Comparison of ENCODE assay signal across 2 cellular contexts in genomic region chr2:120474486-120474885, GRCh38.
TF ChIP-seq lines count a peak whose summit lies in the region.

No MANE protein-coding gene starts in this region.

TF ChIP-seq in liver, 16 proteins besides CTCF, POLR2A, EP300 and RAD21 (continued from another document):
- TF ChIP-seq, protein P1, sequence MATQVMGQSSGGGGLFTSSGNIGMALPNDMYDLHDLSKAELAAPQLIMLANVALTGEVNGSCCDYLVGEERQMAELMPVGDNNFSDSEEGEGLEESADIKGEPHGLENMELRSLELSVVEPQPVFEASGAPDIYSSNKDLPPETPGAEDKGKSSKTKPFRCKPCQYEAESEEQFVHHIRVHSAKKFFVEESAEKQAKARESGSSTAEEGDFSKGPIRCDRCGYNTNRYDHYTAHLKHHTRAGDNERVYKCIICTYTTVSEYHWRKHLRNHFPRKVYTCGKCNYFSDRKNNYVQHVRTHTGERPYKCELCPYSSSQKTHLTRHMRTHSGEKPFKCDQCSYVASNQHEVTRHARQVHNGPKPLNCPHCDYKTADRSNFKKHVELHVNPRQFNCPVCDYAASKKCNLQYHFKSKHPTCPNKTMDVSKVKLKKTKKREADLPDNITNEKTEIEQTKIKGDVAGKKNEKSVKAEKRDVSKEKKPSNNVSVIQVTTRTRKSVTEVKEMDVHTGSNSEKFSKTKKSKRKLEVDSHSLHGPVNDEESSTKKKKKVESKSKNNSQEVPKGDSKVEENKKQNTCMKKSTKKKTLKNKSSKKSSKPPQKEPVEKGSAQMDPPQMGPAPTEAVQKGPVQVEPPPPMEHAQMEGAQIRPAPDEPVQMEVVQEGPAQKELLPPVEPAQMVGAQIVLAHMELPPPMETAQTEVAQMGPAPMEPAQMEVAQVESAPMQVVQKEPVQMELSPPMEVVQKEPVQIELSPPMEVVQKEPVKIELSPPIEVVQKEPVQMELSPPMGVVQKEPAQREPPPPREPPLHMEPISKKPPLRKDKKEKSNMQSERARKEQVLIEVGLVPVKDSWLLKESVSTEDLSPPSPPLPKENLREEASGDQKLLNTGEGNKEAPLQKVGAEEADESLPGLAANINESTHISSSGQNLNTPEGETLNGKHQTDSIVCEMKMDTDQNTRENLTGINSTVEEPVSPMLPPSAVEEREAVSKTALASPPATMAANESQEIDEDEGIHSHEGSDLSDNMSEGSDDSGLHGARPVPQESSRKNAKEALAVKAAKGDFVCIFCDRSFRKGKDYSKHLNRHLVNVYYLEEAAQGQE (IDR thresholded peaks at IDR 0.05): no peak
- TF ChIP-seq, protein P2, sequence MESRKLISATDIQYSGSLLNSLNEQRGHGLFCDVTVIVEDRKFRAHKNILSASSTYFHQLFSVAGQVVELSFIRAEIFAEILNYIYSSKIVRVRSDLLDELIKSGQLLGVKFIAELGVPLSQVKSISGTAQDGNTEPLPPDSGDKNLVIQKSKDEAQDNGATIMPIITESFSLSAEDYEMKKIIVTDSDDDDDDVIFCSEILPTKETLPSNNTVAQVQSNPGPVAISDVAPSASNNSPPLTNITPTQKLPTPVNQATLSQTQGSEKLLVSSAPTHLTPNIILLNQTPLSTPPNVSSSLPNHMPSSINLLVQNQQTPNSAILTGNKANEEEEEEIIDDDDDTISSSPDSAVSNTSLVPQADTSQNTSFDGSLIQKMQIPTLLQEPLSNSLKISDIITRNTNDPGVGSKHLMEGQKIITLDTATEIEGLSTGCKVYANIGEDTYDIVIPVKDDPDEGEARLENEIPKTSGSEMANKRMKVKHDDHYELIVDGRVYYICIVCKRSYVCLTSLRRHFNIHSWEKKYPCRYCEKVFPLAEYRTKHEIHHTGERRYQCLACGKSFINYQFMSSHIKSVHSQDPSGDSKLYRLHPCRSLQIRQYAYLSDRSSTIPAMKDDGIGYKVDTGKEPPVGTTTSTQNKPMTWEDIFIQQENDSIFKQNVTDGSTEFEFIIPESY (IDR thresholded peaks at IDR 0.05): no peak
- TF ChIP-seq EGR1 (IDR thresholded peaks at IDR 0.05; ENCODE audit: low read depth in 2 of 2) (no peak), YY1 (IDR thresholded peaks at IDR 0.05) (no peak), FOXA2 (IDR thresholded peaks at IDR 0.05) (no peak), GABPA (IDR thresholded peaks at IDR 0.05 in 1 of 2, conservative IDR thresholded peaks at IDR 0.05 in 1 of 2) (no peak), MAX (IDR thresholded peaks at IDR 0.05) (no peak)

TF ChIP-seq in HepG2, 621 proteins besides CTCF, POLR2A, EP300 and RAD21 (continued from another document):
- TF ChIP-seq ZSCAN22 (CRISPR knock-in tag; IDR thresholded peaks at IDR 0.05) (no peak), ZNF329 (CRISPR knock-in tag; IDR thresholded peaks at IDR 0.05; ENCODE audit: low read depth) (no peak)
